8 cellular contexts compared by ENCODE assay signal in the genomic region with DNA sequence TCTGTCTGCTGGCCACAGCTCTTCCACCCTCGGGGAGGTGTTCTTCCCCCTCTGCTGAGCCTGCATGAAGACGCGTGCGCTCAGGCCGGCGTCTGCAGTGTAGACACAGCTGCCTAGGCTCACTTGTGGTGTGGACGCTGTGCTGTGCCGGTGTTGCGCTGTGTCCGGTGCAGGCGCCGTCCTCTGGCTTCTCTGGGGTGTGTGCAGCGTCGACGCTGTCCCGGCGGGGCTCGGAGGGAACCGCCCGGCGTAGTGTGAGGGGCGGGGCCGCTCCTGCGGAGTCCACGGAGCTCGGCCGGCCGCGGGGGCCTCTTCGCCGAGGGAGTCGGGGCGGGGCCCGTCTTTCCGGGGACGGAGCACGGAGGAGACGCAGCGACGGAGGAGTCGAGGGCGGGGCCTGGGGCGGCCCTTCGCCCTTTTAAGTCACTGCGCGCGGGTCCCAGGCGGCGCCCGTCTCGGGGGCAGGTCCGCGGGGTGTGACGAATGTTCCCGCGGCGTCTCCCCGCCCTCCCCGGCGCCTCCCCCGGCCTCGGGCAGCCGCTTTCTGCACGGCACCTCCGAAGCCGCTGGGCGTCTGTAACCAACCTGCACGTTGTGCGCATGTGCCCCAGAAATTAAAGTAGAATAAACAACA. TPM values are rescaled to one million over a fixed set of nuclear protein-coding genes. Genes with fewer than 3 reads are reported as not detected.
A peak's percentile ranks its signal among the peaks of the same experiment; 100 is the strongest.
DNase-seq lines count a peak whose midpoint lies in the region; ATAC-seq and TF ChIP-seq lines count a peak whose summit lies in the region.

No MANE protein-coding gene starts in this region.

- TF ChIP-seq EP300 in tibial nerve (IDR thresholded peaks at IDR 0.05), result peak; percentile 39 to 61

- peak; percentile 93 for ATAC-seq in GM21529 (IDR thresholded peaks at IDR 0.05; ENCODE audit: unreplicated experiment)
- peak; percentile 63 for ATAC-seq in SK-N-SH treated with all-trans-retinoic acid at 6 μM for 48 hours

- H3K4me3 Mint-ChIP-seq in activated naive CD8-positive, alpha-beta T cell, result peak overlapping the region; percentile 93

- peaks cover 7% of the 10 kb centered on the region for H3K79me1 ChIP-seq in trophoblast cell (ENCODE audit: low read length)

- H3K14ac ChIP-seq in trophoblast cell (ENCODE audit: low read length), result peak overlapping the region; percentile 84

- peaks cover 2% of the 10 kb centered on the region for H3K79me2 ChIP-seq in trophoblast cell (ENCODE audit: control insufficient read depth, insufficient read depth, low read length, poor library complexity)

- H3K9me3 ChIP-seq in cardiac muscle cell (ENCODE audit: low read depth) (no peaks in the 10 kb centered on the region), trophoblast cell (ENCODE audit: insufficient read depth, low read depth, low read length) (peaks cover 21% of the 10 kb centered on the region), tibial nerve (peaks cover 0 to 37% (median 0%) of the 10 kb centered on the region in 4 donors)

- no CpG with 5 or more reads among the region's 69 CpGs for WGBS in trophoblast cell (ENCODE audit: extremely low coverage, insufficient coverage, insufficient read length)
- WGBS in tibial nerve, 2 donors, result 1% methylated on average over 34 to 44 of the region's 69 CpGs

- no peaks in the 10 kb centered on the region for H3K36me3 ChIP-seq in cardiac muscle cell
- H3K36me3 ChIP-seq in trophoblast cell (ENCODE audit: control insufficient read depth in 1 of 2, insufficient read depth in 2 of 2, low read length in 2 of 2), result no peaks in the 10 kb centered on the region
- no peaks in the 10 kb centered on the region for H3K36me3 ChIP-seq in tibial nerve

- H3K4me1 ChIP-seq in cardiac muscle cell (ENCODE audit: low read depth) (no peaks in the 10 kb centered on the region), trophoblast cell (ENCODE audit: control insufficient read depth in 1 of 2, insufficient read depth in 2 of 2, low read length in 2 of 2) (peaks cover 9 to 10% of the 10 kb centered on the region in 2 experiments), tibial nerve (peaks cover 0 to 21% (median 7%) of the 10 kb centered on the region in 4 donors)

- H2AFZ ChIP-seq in trophoblast cell (ENCODE audit: insufficient read depth, low read length, poor library complexity), result peak overlapping the region; percentile 74

- H3K36me3 Mint-ChIP-seq in activated naive CD8-positive, alpha-beta T cell, result peaks cover 3% of the 10 kb centered on the region

- H3K4me3 ChIP-seq in Jurkat, Clone E6-1 (ENCODE audit: low read length), result peak overlapping the region; percentile 73
- H3K4me3 ChIP-seq in cardiac muscle cell (peak overlapping the region; percentile 30), trophoblast cell (ENCODE audit: low read depth, low read length) (peak overlapping the region; percentile 62), tibial nerve (peak overlapping the region; percentile 40 to 58 (median 51))

- H3K27me3 Mint-ChIP-seq in activated naive CD8-positive, alpha-beta T cell, result no peaks in the 10 kb centered on the region

- H3K27ac ChIP-seq in cardiac muscle cell, result peak overlapping the region; percentile 5
- no peak overlapping the region for H3K27ac ChIP-seq in trophoblast cell (ENCODE audit: low read depth, low read length)
- peak overlapping the region; percentile 64 to 65 (median 65) for H3K27ac ChIP-seq in tibial nerve

- no peak overlapping the region for H3K23ac ChIP-seq in trophoblast cell (ENCODE audit: low read length)

- H2BK12ac ChIP-seq in trophoblast cell (ENCODE audit: low read length), result no peak overlapping the region

- H3K4ac ChIP-seq in trophoblast cell (ENCODE audit: low read depth, low read length), result peak overlapping the region; percentile 24

- no peak overlapping the region for H3K9ac ChIP-seq in trophoblast cell (ENCODE audit: low read length)

- peaks cover 21% of the 10 kb centered on the region for H3K27me3 ChIP-seq in cardiac muscle cell
- H3K27me3 ChIP-seq in trophoblast cell (ENCODE audit: insufficient read depth, low read length), result peaks cover 11% of the 10 kb centered on the region
- peaks cover 0 to 16% of the 10 kb centered on the region in 2 donors for H3K27me3 ChIP-seq in tibial nerve

- DNase-seq in DMS53 treated with DMSO at 0.1 percent for 48 hours (lab: John Stamatoyannopoulos, UW; ENCODE audit: unreplicated experiment) (peak; percentile 50), cardiac muscle cell (ENCODE audit: low read depth in 1 of 2, low spot score in 1 of 2) (peak; percentile 94), trophoblast cell (peak; percentile 23 to 47), tibial nerve (ENCODE audit: low spot score in 2 of 2) (peak; percentile 60 to 61)
- DNase-seq in Jurkat, Clone E6-1 (ENCODE audit: low read depth, low spot score), result peak; percentile 90

- peaks cover 32% of the 10 kb centered on the region for H3K4me1 Mint-ChIP-seq in activated naive CD8-positive, alpha-beta T cell (ENCODE audit: low read depth)

- H2AK5ac ChIP-seq in trophoblast cell (ENCODE audit: low read length), result no peak overlapping the region

- H4K8ac ChIP-seq in trophoblast cell (ENCODE audit: low read depth, low read length), result peak overlapping the region; percentile 93

- H3K18ac ChIP-seq in trophoblast cell (ENCODE audit: low read length), result peak overlapping the region; percentile 63

- H3K4me2 ChIP-seq in trophoblast cell (ENCODE audit: low read length), result peak overlapping the region; percentile 90

- peak in 1 of 2 donors; percentile 53 for TF ChIP-seq POLR2A in tibial nerve (IDR thresholded peaks at IDR 0.05)

- H3K9me3 Mint-ChIP-seq in activated naive CD8-positive, alpha-beta T cell (ENCODE audit: low read depth), result no peaks in the 10 kb centered on the region

- H2BK120ac ChIP-seq in trophoblast cell (ENCODE audit: insufficient read depth, low read length, poor library complexity), result peak overlapping the region; percentile 8

- H4K12ac ChIP-seq in trophoblast cell (ENCODE audit: low read depth, low read length), result peak overlapping the region; percentile 58

- peak overlapping the region; percentile 15 for H4K91ac ChIP-seq in trophoblast cell (ENCODE audit: low read depth, low read length)

- peak overlapping the region; percentile 75 for H3K27ac Mint-ChIP-seq in activated naive CD8-positive, alpha-beta T cell

- no peak overlapping the region for H2BK5ac ChIP-seq in trophoblast cell (ENCODE audit: low read depth, low read length, poor library complexity)

- TF ChIP-seq CTCF in cardiac muscle cell (IDR thresholded peaks at IDR 0.05; ENCODE audit: low read depth, low read length) (no peak), tibial nerve (IDR thresholded peaks at IDR 0.05) (peak in 1 of 5 experiments; percentile 23)

TF ChIP-seq in SK-N-SH treated with all-trans-retinoic acid at 6 μM for 48 hours, 23 proteins besides CTCF, POLR2A, EP300 and RAD21:
- TF ChIP-seq OSR1 (CRISPR knock-in tag; IDR thresholded peaks at IDR 0.05), result no peak
- TF ChIP-seq, protein P1, sequence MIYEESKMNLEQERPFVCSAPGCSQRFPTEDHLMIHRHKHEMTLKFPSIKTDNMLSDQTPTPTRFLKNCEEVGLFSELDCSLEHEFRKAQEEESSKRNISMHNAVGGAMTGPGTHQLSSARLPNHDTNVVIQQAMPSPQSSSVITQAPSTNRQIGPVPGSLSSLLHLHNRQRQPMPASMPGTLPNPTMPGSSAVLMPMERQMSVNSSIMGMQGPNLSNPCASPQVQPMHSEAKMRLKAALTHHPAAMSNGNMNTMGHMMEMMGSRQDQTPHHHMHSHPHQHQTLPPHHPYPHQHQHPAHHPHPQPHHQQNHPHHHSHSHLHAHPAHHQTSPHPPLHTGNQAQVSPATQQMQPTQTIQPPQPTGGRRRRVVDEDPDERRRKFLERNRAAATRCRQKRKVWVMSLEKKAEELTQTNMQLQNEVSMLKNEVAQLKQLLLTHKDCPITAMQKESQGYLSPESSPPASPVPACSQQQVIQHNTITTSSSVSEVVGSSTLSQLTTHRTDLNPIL (CRISPR knock-in tag; IDR thresholded peaks at IDR 0.05; ENCODE audit: low read depth), result no peak
- TF ChIP-seq ZNF565 (CRISPR knock-in tag; conservative IDR thresholded peaks at IDR 0.05; ENCODE audit: low read depth), result no peak
- no peak for TF ChIP-seq ARNTL (CRISPR knock-in tag; IDR thresholded peaks at IDR 0.05; ENCODE audit: borderline replicate concordance, low read depth)
- TF ChIP-seq CSDC2 (CRISPR knock-in tag; IDR thresholded peaks at IDR 0.05), result no peak
- TF ChIP-seq ZNF8 (CRISPR knock-in tag; IDR thresholded peaks at IDR 0.05), result no peak
- no peak for TF ChIP-seq GLIS3 (CRISPR knock-in tag; IDR thresholded peaks at IDR 0.05)
- TF ChIP-seq ZFP3 (CRISPR knock-in tag; IDR thresholded peaks at IDR 0.05), result no peak
- no peak for TF ChIP-seq PPARA (CRISPR knock-in tag; IDR thresholded peaks at IDR 0.05; ENCODE audit: borderline replicate concordance)
- TF ChIP-seq SNAI2 (CRISPR knock-in tag; IDR thresholded peaks at IDR 0.05), result no peak
- TF ChIP-seq TCF4 (CRISPR knock-in tag; IDR thresholded peaks at IDR 0.05; ENCODE audit: borderline replicate concordance), result no peak
- TF ChIP-seq ISL1 (CRISPR knock-in tag; IDR thresholded peaks at IDR 0.05), result no peak

RNA-seq across cellular contexts. Expression of gene NOC4L, which starts 45.2 kb away (rescaled TPM):
- 69.1 TPM for polyA plus RNA-seq in Jurkat, Clone E6-1 (2012; ENCODE audit: insufficient read depth, insufficient read length)
- total RNA-seq in cardiac muscle cell, result 17.1 and 20.5 TPM in 2 replicates
- polyA plus RNA-seq in cardiac muscle cell, result 33.1 TPM in 2 replicates
- 22.0 and 22.3 TPM in 2 replicates for polyA plus RNA-seq in trophoblast cell (2013)
- 10 to 100 TPM in 3 of 4 donors, 1 to 10 TPM in 1; 8.2 to 24.9 (median 17.0) TPM for total RNA-seq in tibial nerve

RNA-seq across cellular contexts. Expression of gene DDX51, which starts 45.4 kb away (rescaled TPM):
- polyA plus RNA-seq in Jurkat, Clone E6-1 (2012; ENCODE audit: insufficient read depth, insufficient read length), result 39.4 TPM
- 15.6 and 16.0 TPM in 2 replicates for total RNA-seq in cardiac muscle cell
- polyA plus RNA-seq in cardiac muscle cell, result 22.9 and 29.6 TPM in 2 replicates
- 6.5 and 6.9 TPM in 2 replicates for polyA plus RNA-seq in trophoblast cell (2013)
- total RNA-seq in tibial nerve, result 10 to 100 TPM; 15.5 to 43.8 (median 28.7) TPM

Comparison
In these comparisons a context has a peak if more than half of its experiments do, and no peak if none do; other contexts are left out.
1. DNase-seq: peak in every context shown above with its lines; median percentile 94 in cardiac muscle cell; 90 in Jurkat, Clone E6-1; 60 in tibial nerve; 50 in DMS53 treated with DMSO at 0.1 percent for 48 hours; 35 in trophoblast cell.